Comparison of ENCODE assay signal across 2 cellular contexts in genomic region chr3:195549001-195549400, GRCh38.
A peak's percentile ranks its signal among the peaks of the same experiment; 100 is the strongest.
TF ChIP-seq lines count a peak whose summit lies in the region.

No MANE protein-coding gene starts in this region.

TF ChIP-seq in GM23338, 12 proteins besides CTCF, POLR2A, EP300 and RAD21:
- TF ChIP-seq CREB1 (CRISPR knock-in tag; IDR thresholded peaks at IDR 0.05; ENCODE audit: low read depth) (no peak), ZNF114 (CRISPR knock-in tag; IDR thresholded peaks at IDR 0.05) (no peak)

TF ChIP-seq in GM12878, 131 proteins besides CTCF, POLR2A, EP300 and RAD21:
- TF ChIP-seq MLLT1 (IDR thresholded peaks at IDR 0.05): no peak
- TF ChIP-seq BACH1 (IDR thresholded peaks at IDR 0.05; ENCODE audit: borderline replicate concordance): peak; percentile 51; the same call in 1 of the 2 replicates
